Comparison of ENCODE assay signal across 8 cellular contexts in genomic region chr15:51828621-51829359, GRCh38. TPM values are rescaled to one million over a fixed set of nuclear protein-coding genes. Genes with fewer than 3 reads are reported as not detected.
DNase-seq lines count a peak whose midpoint lies in the region; ATAC-seq and TF ChIP-seq lines count a peak whose summit lies in the region.

No MANE protein-coding gene starts in this region.

- peaks cover 41% of the 10 kb centered on the region for H3K79me2 ChIP-seq in Loucy (ENCODE audit: insufficient read depth, low read length)

- peaks cover 27% of the 10 kb centered on the region for H3K4me1 ChIP-seq in Loucy (ENCODE audit: insufficient read depth, low read length, poor library complexity, severe bottlenecking)

- ATAC-seq in GM19035 (IDR thresholded peaks at IDR 0.05; ENCODE audit: unreplicated experiment) = no peak

- peak; percentile 56 for DNase-seq in Caki2 (ENCODE audit: low read depth)
- no peak for DNase-seq in nephron progenitor cell
- DNase-seq in NCI-H748 (lab: John Stamatoyannopoulos, UW; ENCODE audit: unreplicated experiment) = no peak
- DNase-seq in stimulated activated CD4-positive, alpha-beta T cell treated with anti-CD3 and anti-CD28 coated beads, Interleukin-4, amount 100 ng/mL, for 1 hour = no peak
- DNase-seq in DMS53 treated with DMSO at 0.1 percent for 48 hours (lab: John Stamatoyannopoulos, UW; ENCODE audit: unreplicated experiment) = no peak

- no peak overlapping the region for H3K9ac ChIP-seq in Loucy (ENCODE audit: low read depth, low read length, poor library complexity, severe bottlenecking)

- H3K27me3 Mint-ChIP-seq in nephron progenitor cell (ENCODE audit: low read depth, poor library complexity) = no peaks in the 10 kb centered on the region

- peak overlapping the region; percentile 98 for H3K4me3 Mint-ChIP-seq in nephron progenitor cell

- H3K9me3 Mint-ChIP-seq in nephron progenitor cell = no peaks in the 10 kb centered on the region

- H3K4me3 ChIP-seq in Loucy (ENCODE audit: low read length, poor library complexity, severe bottlenecking) = peak overlapping the region; percentile 81

- in situ Hi-C loops in Caki2 (cut with HindIII; ENCODE audit: low pct_unique_long_range_greater_than_20kb, low sequenced_read_pairs) = no loop called here

- H3K4me2 ChIP-seq in Loucy (ENCODE audit: low read depth, low read length, poor library complexity, severe bottlenecking) = peak overlapping the region; percentile 36

- no peaks in the 10 kb centered on the region for H3K27me3 ChIP-seq in Loucy (ENCODE audit: insufficient read depth, low read length, poor library complexity, severe bottlenecking)

- peaks cover 18% of the 10 kb centered on the region for H3K4me1 Mint-ChIP-seq in nephron progenitor cell

- TF ChIP-seq CTCF in Loucy (conservative IDR thresholded peaks at IDR 0.05; ENCODE audit: low read length) (no peak), nephron progenitor cell (IDR thresholded peaks at IDR 0.05) (no peak)

- no peaks in the 10 kb centered on the region for H3K9me2 ChIP-seq in Loucy (replicated peaks; ENCODE audit: low read depth, low read length)

- H3K27ac Mint-ChIP-seq in nephron progenitor cell = no peak overlapping the region

- H3K27ac ChIP-seq in cingulate gyrus (ENCODE audit: low read depth, low read length) = peak overlapping the region; percentile 41

- H3F3A ChIP-seq in Loucy (ENCODE audit: low read depth) = no peaks in the 10 kb centered on the region

- H4K20me1 ChIP-seq in Loucy (ENCODE audit: insufficient read depth, low read length, poor library complexity, severe bottlenecking) = peaks cover 30% of the 10 kb centered on the region

- H3K36me3 ChIP-seq in Loucy (ENCODE audit: insufficient read depth, low read length) = no peaks in the 10 kb centered on the region

- H3K9me3 ChIP-seq in Loucy (ENCODE audit: insufficient read depth, low read depth, low read length) = no peaks in the 10 kb centered on the region

- H2AFZ ChIP-seq in Loucy (ENCODE audit: low read length) = peak overlapping the region; percentile 88

- H3K36me3 Mint-ChIP-seq in nephron progenitor cell (ENCODE audit: low read depth) = peaks cover 4% of the 10 kb centered on the region

RNA-seq across cellular contexts. Expression of gene TMOD3, which starts 0.7 kb away (rescaled TPM):
- total RNA-seq in Caki2 (2014; rRNA removed; shearing (Covaris generic); ENCODE audit: low replicate concordance) = 31.1 and 44.3 TPM in 2 replicates
